18 cellular contexts compared by ENCODE assay signal in the genomic region with DNA sequence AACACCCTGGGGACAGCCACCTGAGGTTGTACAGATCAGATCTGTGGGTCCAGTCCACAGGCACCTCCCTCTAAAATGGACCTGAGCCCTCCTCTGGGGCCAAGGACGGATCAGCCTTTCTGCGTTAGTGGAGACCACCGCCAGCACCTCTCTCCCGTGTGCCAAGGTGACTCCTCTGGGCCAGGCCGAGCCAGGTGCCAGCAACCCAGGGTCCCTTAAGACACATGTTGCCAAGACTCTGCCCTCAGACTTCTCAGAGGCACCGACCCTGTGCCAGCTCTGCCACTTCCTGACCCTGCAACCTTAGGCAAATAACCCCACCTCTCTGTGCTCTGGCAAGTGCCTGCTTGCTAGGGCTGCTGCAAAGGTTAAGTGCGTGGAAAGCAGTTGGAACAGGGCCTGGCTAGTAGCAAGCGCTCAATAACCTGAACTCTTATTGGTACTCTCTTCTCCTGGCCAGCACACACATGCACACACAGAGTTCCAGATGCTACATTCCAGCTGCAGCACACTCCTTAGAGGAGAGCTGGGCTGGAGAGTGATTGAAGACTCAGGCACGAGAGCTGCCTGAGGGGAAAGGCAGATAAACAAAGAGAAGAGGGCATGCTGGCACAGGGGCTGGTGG.
DNase-seq lines count a peak whose midpoint lies in the region; ATAC-seq and TF ChIP-seq lines count a peak whose summit lies in the region.
"Had no signal": no experiment of that assay in that cellular context is flagged by ENCODE, and none has a peak within 500 bp of the region (broad histone marks: within the 10 kb centered on the region; RNA-seq: fewer than 3 reads in every experiment).

No MANE protein-coding gene starts in this region.

- H3K4me2 ChIP-seq in PC-3 (ENCODE audit: low read length), result no peak overlapping the region

- H3F3A ChIP-seq in PC-3 (ENCODE audit: low read length, unreplicated experiment), result no peaks in the 10 kb centered on the region

- POLR2A ChIA-PET in PC-3 (lab: Charles Lee; ENCODE audit: unreplicated experiment), result no interaction called here

- no peak for ATAC-seq in Right ventricle myocardium inferior
- no peak for ATAC-seq in left cardiac atrium
- no peak for ATAC-seq in PC-3
- ATAC-seq in natural killer cell treated with Interleukin-12 subunit alpha and Interleukin-12 subunit beta and Interleukin-15 and Interleukin-18, amount 100 ng/mL, for 72 hours, result no peak

- CTCF ChIA-PET in PC-3 (lab: Charles Lee), result no interaction called here

- H3K27ac ChIP-seq in prostate gland, result peak overlapping the region; percentile 91 to 92
- peak overlapping the region; percentile 92 to 97 for H3K27ac ChIP-seq in uterus
- no peak overlapping the region for H3K27ac ChIP-seq in PC-3 (ENCODE audit: low read length)
- H3K27ac ChIP-seq: SJCRH30 had no signal

- no peaks in the 10 kb centered on the region for H3K4me1 ChIP-seq in prostate gland (replicated peaks)
- H3K4me1 ChIP-seq in uterus, result peaks cover 4 to 26% of the 10 kb centered on the region in 2 donors
- H3K4me1 ChIP-seq in PC-3 (ENCODE audit: insufficient read depth, low read length), result no peaks in the 10 kb centered on the region

- no peaks in the 10 kb centered on the region for H3K9me2 ChIP-seq in PC-3 (replicated peaks; ENCODE audit: low read length)

- no peaks in the 10 kb centered on the region for H3K79me2 ChIP-seq in PC-3 (ENCODE audit: low read length)

- H3K27ac Mint-ChIP-seq in natural killer cell treated with Interleukin-12 subunit alpha and Interleukin-12 subunit beta and Interleukin-15 and Interleukin-18, amount 100 ng/mL, for 72 hours, result no peak overlapping the region
- H3K27ac Mint-ChIP-seq: CD4-positive, CD25-positive, alpha-beta regulatory T cell had no signal

- no peaks in the 10 kb centered on the region for H3K4me1 Mint-ChIP-seq in natural killer cell treated with Interleukin-12 subunit alpha and Interleukin-12 subunit beta and Interleukin-15 and Interleukin-18, amount 100 ng/mL, for 72 hours (ENCODE audit: low read depth in 2 of 2)
- H3K4me1 Mint-ChIP-seq: CD4-positive, CD25-positive, alpha-beta regulatory T cell had no signal

- no peak overlapping the region for H3K9ac ChIP-seq in PC-3 (ENCODE audit: low read length)
- H3K9ac ChIP-seq: GM23248 had no signal

- TF ChIP-seq CTCF in prostate gland (IDR thresholded peaks at IDR 0.05), result no peak
- TF ChIP-seq CTCF in uterus (IDR thresholded peaks at IDR 0.05), result no peak
- TF ChIP-seq CTCF in PC-3 (conservative IDR thresholded peaks at IDR 0.05; ENCODE audit: low read depth, low read length), result no peak

- no peak overlapping the region for H3K4me3 Mint-ChIP-seq in natural killer cell treated with Interleukin-12 subunit alpha and Interleukin-12 subunit beta and Interleukin-15 and Interleukin-18, amount 100 ng/mL, for 72 hours
- H3K4me3 Mint-ChIP-seq: CD4-positive, CD25-positive, alpha-beta regulatory T cell had no signal

- BruUV-seq in PC-3 (replicated peaks; lab: Mats Ljungman, UMichigan), result no TSS peak

- H3K9me3 ChIP-seq in prostate gland (no peaks in the 10 kb centered on the region), uterus (no peaks in the 10 kb centered on the region), PC-3 (ENCODE audit: low read length) (no peaks in the 10 kb centered on the region)
- H3K9me3 ChIP-seq: SJCRH30 had no signal

- H3K27me3 Mint-ChIP-seq in natural killer cell treated with Interleukin-12 subunit alpha and Interleukin-12 subunit beta and Interleukin-15 and Interleukin-18, amount 100 ng/mL, for 72 hours, result no peaks in the 10 kb centered on the region
- H3K27me3 Mint-ChIP-seq: CD4-positive, CD25-positive, alpha-beta regulatory T cell had no signal

- intact Hi-C loops in Right ventricle myocardium inferior (cut with DNase I) (no loop called here), cardiac septum (cut with DNase I) (no loop called here), left cardiac atrium (cut with DNase I) (no loop called here), prostate gland (cut with DNase I) (no loop called here), uterus (cut with DNase I; ENCODE audit: low total_unique reads) (no loop called here), PC-3 (cut with micrococcal nuclease) (no loop called here)

- 31% methylated on average over 8 of the region's 9 CpGs for WGBS in prostate gland

- no peaks in the 10 kb centered on the region for H3K36me3 Mint-ChIP-seq in natural killer cell treated with Interleukin-12 subunit alpha and Interleukin-12 subunit beta and Interleukin-15 and Interleukin-18, amount 100 ng/mL, for 72 hours
- H3K36me3 Mint-ChIP-seq: CD4-positive, CD25-positive, alpha-beta regulatory T cell had no signal

- H3K36me3 ChIP-seq in prostate gland (peaks cover 0 to 3% of the 10 kb centered on the region in 2 donors), uterus (no peaks in the 10 kb centered on the region), PC-3 (ENCODE audit: low read depth, low read length) (no peaks in the 10 kb centered on the region)
- H3K36me3 ChIP-seq: SJCRH30 had no signal

- no peak overlapping the region for H2AFZ ChIP-seq in PC-3 (ENCODE audit: low read length)
- H2AFZ ChIP-seq: GM23248 had no signal

- peak overlapping the region in 1 of 2 donors; percentile 10 for H3K4me3 ChIP-seq in prostate gland
- H3K4me3 ChIP-seq in uterus, result no peak overlapping the region
- no peak overlapping the region for H3K4me3 ChIP-seq in PC-3 (ENCODE audit: low read length)
- H3K4me3 ChIP-seq: GM23248, SJCRH30 had no signal

- H3K27me3 ChIP-seq in prostate gland (replicated peaks; ENCODE audit: insufficient read depth) (no peaks in the 10 kb centered on the region), uterus (no peaks in the 10 kb centered on the region), PC-3 (ENCODE audit: low read length) (peaks cover 56% of the 10 kb centered on the region)
- H3K27me3 ChIP-seq: SJCRH30 had no signal

- no peaks in the 10 kb centered on the region for H4K20me1 ChIP-seq in PC-3 (ENCODE audit: low read length)

- no peaks in the 10 kb centered on the region for H3K9me3 Mint-ChIP-seq in natural killer cell treated with Interleukin-12 subunit alpha and Interleukin-12 subunit beta and Interleukin-15 and Interleukin-18, amount 100 ng/mL, for 72 hours
- H3K9me3 Mint-ChIP-seq: CD4-positive, CD25-positive, alpha-beta regulatory T cell had no signal

- DNase-seq in Right ventricle myocardium inferior (ENCODE audit: missing footprints) (peak; percentile 58), cardiac septum (ENCODE audit: low spot score) (no peak), left cardiac atrium (peak; percentile 26), prostate gland (ENCODE audit: low spot score) (no peak), uterus (peak in 1 of 2 donors; percentile 20), PC-3 (no peak)
- DNase-seq in natural killer cell treated with Interleukin-12 subunit alpha and Interleukin-12 subunit beta and Interleukin-15 and Interleukin-18, amount 100 ng/mL, for 72 hours (ENCODE audit: low spot score), result no peak
- no peak for DNase-seq in stimulated activated naive CD4-positive, alpha-beta T cell (lab: John Stamatoyannopoulos, UW)
- DNase-seq: activated CD4-positive, alpha-beta T cell treated with anti-CD3 and anti-CD28 coated beads for 4 hours; activated naive CD4-positive, alpha-beta T cell treated with Interleukin-2 at 50 U/mL for 16 hours; CD4-positive, CD25-positive, alpha-beta regulatory T cell; GM23248; Karpas-422; NCI-H1436; NCI-H446; SJCRH30; stimulated activated CD4-positive, alpha-beta T cell treated with anti-CD3 and anti-CD28 coated beads, Interleukin-15, amount 100 ng/mL, for 24 hours; T-helper 9 cell had no signal

- no peak for TF ChIP-seq POLR2A in prostate gland (IDR thresholded peaks at IDR 0.05)
- no peak for TF ChIP-seq POLR2A in uterus (IDR thresholded peaks at IDR 0.05)

Comparison
In these comparisons a context has a peak if more than half of its experiments do, and no peak if none do; other contexts are left out.
1. DNase-seq: peak in Right ventricle myocardium inferior (single experiment) and left cardiac atrium (single experiment); none in cardiac septum (single experiment), prostate gland (single experiment), PC-3 (single experiment), natural killer cell treated with Interleukin-12 subunit alpha and Interleukin-12 subunit beta and Interleukin-15 and Interleukin-18, amount 100 ng/mL, for 72 hours (single experiment) and stimulated activated naive CD4-positive, alpha-beta T cell (0 of 6).